8 cellular contexts compared by ENCODE assay signal in the genomic region with DNA sequence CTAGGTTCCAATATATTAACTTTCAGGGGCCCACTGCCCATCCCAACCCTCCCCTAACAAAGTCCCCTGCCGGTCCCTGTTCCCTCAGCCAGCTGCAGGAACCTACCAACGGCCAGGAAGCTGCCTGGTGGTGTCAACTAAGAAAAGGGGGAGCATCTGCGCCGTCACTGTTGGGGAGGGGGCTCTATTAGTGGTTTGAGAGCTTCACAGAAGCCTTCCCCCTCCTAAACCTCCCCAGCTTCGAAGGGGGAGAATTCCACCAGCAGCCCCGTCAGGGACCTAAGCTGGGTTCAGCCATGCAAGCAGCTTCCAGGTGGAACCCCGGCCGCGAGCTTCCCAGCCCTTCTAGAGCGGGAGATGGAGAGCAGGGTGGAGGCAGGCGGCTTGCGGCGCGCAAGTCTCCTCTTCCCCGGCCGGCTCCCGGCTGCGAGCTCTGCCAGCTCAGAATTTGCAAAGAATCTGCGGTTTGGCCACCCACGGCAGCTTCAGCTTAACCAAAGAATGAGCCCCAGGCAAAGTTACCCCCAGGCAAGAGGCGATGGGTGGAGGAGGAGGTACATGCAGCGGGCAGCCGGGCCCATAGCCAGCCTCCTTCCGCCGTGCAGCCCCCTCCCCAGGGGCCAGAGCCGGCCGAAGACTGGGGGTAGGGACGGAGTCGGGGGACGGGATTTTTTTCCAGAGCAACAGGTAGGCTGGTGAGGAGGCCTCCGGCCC. TPM values are rescaled to one million over a fixed set of nuclear protein-coding genes. Genes with fewer than 3 reads are reported as not detected.
DNase-seq lines count a peak whose midpoint lies in the region; ATAC-seq and TF ChIP-seq lines count a peak whose summit lies in the region.

No MANE protein-coding gene starts in this region.

- POLR2A ChIA-PET in AG04449 (lab: Yijun Ruan, JAX): interaction anchor here (0.6 to 2.7 kb wide), 17 partner anchors 12 to 188 kb away, joined by 3 to 20 read pairs (median 4); a partner anchor contains a TSS

- TF ChIP-seq POLR2A in heart left ventricle (IDR thresholded peaks at IDR 0.05): no peak

- peak; percentile 11 for ATAC-seq in GM18873 (IDR thresholded peaks at IDR 0.05; ENCODE audit: low FRiP score, unreplicated experiment)
- peak; percentile 16 for ATAC-seq in HG03432 (IDR thresholded peaks at IDR 0.05; ENCODE audit: unreplicated experiment)
- ATAC-seq in heart left ventricle: peak; percentile 2 to 37 (median 13)
- ATAC-seq in psoas muscle: peak; percentile 37 to 69 (median 44)

- H3K4me3 ChIP-seq in AG04449 (ENCODE audit: low read depth, low read length): peak overlapping the region; percentile 84
- peak overlapping the region; percentile 70 for H3K4me3 ChIP-seq in SJCRH30
- H3K4me3 ChIP-seq in heart left ventricle: peak overlapping the region; percentile 41 to 88 (median 68)
- peak overlapping the region; percentile 86 for H3K4me3 ChIP-seq in psoas muscle
- H3K4me3 ChIP-seq in urinary bladder (ENCODE audit: low read depth, low read length): peak overlapping the region; percentile 77

- H3K27me3 ChIP-seq in SJCRH30 (no peaks in the 10 kb centered on the region), heart left ventricle (no peaks in the 10 kb centered on the region), psoas muscle (ENCODE audit: insufficient read depth in 3 of 3, low read length in 2 of 3) (no peaks in the 10 kb centered on the region)

- H3K36me3 ChIP-seq in SJCRH30 (no peaks in the 10 kb centered on the region), heart left ventricle (peaks cover 0 to 45% (median 23%) of the 10 kb centered on the region in 9 donors), psoas muscle (ENCODE audit: insufficient read depth in 1 of 2, low read depth in 1 of 2) (peaks cover under 1 to 23% of the 10 kb centered on the region in 2 donors), urinary bladder (ENCODE audit: insufficient read depth) (no peaks in the 10 kb centered on the region)

- H3K9me3 ChIP-seq in SJCRH30 (replicated peaks) (no peaks in the 10 kb centered on the region), heart left ventricle (no peaks in the 10 kb centered on the region), psoas muscle (no peaks in the 10 kb centered on the region)

- H3K27ac ChIP-seq in SJCRH30 (peak overlapping the region; percentile 80), heart left ventricle (peak overlapping the region; percentile 36 to 92 (median 84)), psoas muscle (peak overlapping the region; percentile 96), urinary bladder (ENCODE audit: low read depth) (peak overlapping the region; percentile 80)

- no peaks in the 10 kb centered on the region for H3K4me1 ChIP-seq in SJCRH30
- peaks cover 0 to 27% (median 15%) of the 10 kb centered on the region in 12 donors for H3K4me1 ChIP-seq in heart left ventricle
- peaks cover 21% of the 10 kb centered on the region for H3K4me1 ChIP-seq in psoas muscle
- H3K4me1 ChIP-seq in urinary bladder (ENCODE audit: insufficient read depth): no peaks in the 10 kb centered on the region

- no peak for TF ChIP-seq CTCF in AG04449 (IDR thresholded peaks at IDR 0.05; ENCODE audit: insufficient read depth, low read length, missing control alignments)
- TF ChIP-seq CTCF in heart left ventricle (IDR thresholded peaks at IDR 0.05): no peak
- TF ChIP-seq CTCF in psoas muscle (IDR thresholded peaks at IDR 0.05): no peak

- intact Hi-C loops in heart left ventricle (cut with DNase I): loop anchor here in 7 of 10 donors (2.0 to 5.0 kb wide), 7 partner anchors 52 to 142 kb away; a partner anchor contains a TSS
- intact Hi-C loops in psoas muscle (cut with DNase I): loop anchor here in 1 of 2 donors (5.0 kb wide), 1 partner anchor 57 kb away; a partner anchor contains a TSS

- DNase-seq in AG04449 (ENCODE audit: low read depth, low spot score) (peak; percentile 67), SJCRH30 (peak; percentile 86 to 89), heart left ventricle (peak in 4 of 5 donors; percentile 44 to 74 (median 54)), psoas muscle (peak; percentile 68 to 80)
- DNase-seq in activated naive CD4-positive, alpha-beta T cell treated with anti-CD3 and anti-CD28 coated beads, Interleukin-2, amount 50 U/mL, for 16 hours: peak; percentile 83

- CTCF ChIA-PET in AG04449 (lab: Yijun Ruan, JAX): interaction anchor here (0.9 to 9.4 kb wide), 11 partner anchors 10 to 272 kb away, joined by 3 to 79 read pairs (median 4); a partner anchor contains a TSS

- 1 to 2% (median 1%) methylated on average over 20 to 31 of the region's 31 CpGs for WGBS in heart left ventricle, 4 donors
- 1 to 2% (median 1%) methylated on average over 31 of the region's 31 CpGs for WGBS in psoas muscle, 3 donors
- under 1% methylated on average over 31 of the region's 31 CpGs for WGBS in urinary bladder

RNA-seq across cellular contexts. Expression of a gene that starts 33.7 kb away (rescaled TPM):
- total RNA-seq in SJCRH30 (2014; rRNA removed; shearing (Covaris generic)): 36.3 and 37.1 TPM in 2 replicates
- total RNA-seq in heart left ventricle (10 to 100 TPM; 19.9 to 32.0 (median 25.8) TPM), psoas muscle (10 to 100 TPM; 42.1 to 78.6 (median 54.2) TPM), urinary bladder (35.0 TPM)
- polyA plus RNA-seq in heart left ventricle (10 to 100 TPM; 13.7 to 30.2 TPM), psoas muscle (10 to 100 TPM; 36.4 to 73.0 (median 50.1) TPM), urinary bladder (35.4 TPM)

RNA-seq across cellular contexts. Expression of a gene that starts 58.5 kb away (rescaled TPM):
- 13.6 TPM in 2 replicates for total RNA-seq in SJCRH30 (2014; rRNA removed; shearing (Covaris generic))
- total RNA-seq in heart left ventricle: 10 to 100 TPM; 16.7 to 44.6 (median 20.1) TPM
- 10 to 100 TPM in 1 of 2 donors, 1 to 10 TPM in 1; 8.4 to 23.7 TPM for polyA plus RNA-seq in heart left ventricle
- total RNA-seq in psoas muscle: 10 to 100 TPM; 16.8 to 33.0 (median 22.6) TPM
- 10 to 100 TPM in 1 of 3 donors, 1 to 10 TPM in 2; 7.0 to 19.8 (median 8.9) TPM for polyA plus RNA-seq in psoas muscle
- total RNA-seq in urinary bladder: 30.5 TPM
- polyA plus RNA-seq in urinary bladder: 19.3 TPM

Comparison
In these comparisons a context has a peak if more than half of its experiments do, and no peak if none do; other contexts are left out.
1. Peak in every context shown above with its lines: DNase-seq, ATAC-seq, H3K4me3 ChIP-seq and H3K27ac ChIP-seq.